ENCODE assay signal across 18 cellular contexts in genomic region chr4:13088726-13089658, GRCh38.
DNase-seq lines count a peak whose midpoint lies in the region; ATAC-seq and TF ChIP-seq lines count a peak whose summit lies in the region.
"Had no signal": no experiment of that assay in that cellular context is flagged by ENCODE, and none has a peak within 500 bp of the region (broad histone marks: within the 10 kb centered on the region; RNA-seq: fewer than 3 reads in every experiment).

No MANE protein-coding gene starts in this region.

- H3K4me3 ChIP-seq in right atrium auricular region (no peak overlapping the region), tibial artery (no peak overlapping the region)
- H3K4me3 ChIP-seq: heart right ventricle, PC-9, psoas muscle, vagina had no signal

- DNase-seq in Right ventricle myocardium superior (no peak), right atrium auricular region (ENCODE audit: low spot score) (no peak), cerebellar cortex (ENCODE audit: low spot score) (peak; percentile 26), medulla oblongata (ENCODE audit: extremely low spot score) (peak; percentile 12), tibial artery (peak in 1 of 2 donors; percentile 46)
- DNase-seq: CD8-positive, alpha-beta memory T cell; endodermal cell; heart right ventricle; NCI-H1092; NCI-H2227 treated with DMSO at 0.1 percent for 48 hours; PC-9; psoas muscle; stimulated activated CD4-positive, alpha-beta T cell treated with anti-CD3 and anti-CD28 coated beads, Interleukin-1b, Interleukin-23, amount 100 ng/mL, for 48 hours; WERI-Rb-1 had no signal

- ATAC-seq in Right ventricle myocardium superior (ENCODE audit: poor library complexity) = peak; percentile 16
- ATAC-seq in HG02870 (IDR thresholded peaks at IDR 0.05; ENCODE audit: unreplicated experiment) = no peak
- ATAC-seq in HG03378 (IDR thresholded peaks at IDR 0.05; ENCODE audit: unreplicated experiment) = no peak
- no peak for ATAC-seq in GM18498 (IDR thresholded peaks at IDR 0.05; ENCODE audit: unreplicated experiment)
- ATAC-seq: heart right ventricle had no signal

- intact Hi-C loops in Right ventricle myocardium superior (cut with DNase I) (no loop called here), tibial artery (cut with DNase I; ENCODE audit: low total_unique reads) (no loop called here)

- H3K27me3 ChIP-seq in right atrium auricular region = no peaks in the 10 kb centered on the region
- H3K27me3 ChIP-seq in tibial artery = no peaks in the 10 kb centered on the region
- H3K27me3 ChIP-seq: heart right ventricle, vagina had no signal

- peak overlapping the region in 1 of 2 donors; percentile 43 for H3K27ac ChIP-seq in right atrium auricular region
- H3K27ac ChIP-seq in tibial artery = peak overlapping the region; percentile 56 to 76
- H3K27ac ChIP-seq: heart right ventricle, PC-9, psoas muscle, vagina, WERI-Rb-1 had no signal

- H3K4me1 ChIP-seq in right atrium auricular region = peaks cover 0 to 14% of the 10 kb centered on the region in 2 donors
- peaks cover 0 to 41% (median 17%) of the 10 kb centered on the region in 4 donors for H3K4me1 ChIP-seq in tibial artery
- H3K4me1 ChIP-seq: psoas muscle had no signal

- H3K9me3 ChIP-seq in right atrium auricular region = no peaks in the 10 kb centered on the region
- no peaks in the 10 kb centered on the region for H3K9me3 ChIP-seq in tibial artery
- H3K9me3 ChIP-seq: heart right ventricle, psoas muscle, vagina had no signal

- no peak for TF ChIP-seq CTCF in right atrium auricular region (IDR thresholded peaks at IDR 0.05)
- no peak for TF ChIP-seq CTCF in tibial artery (IDR thresholded peaks at IDR 0.05)

- H3K36me3 ChIP-seq in right atrium auricular region (no peaks in the 10 kb centered on the region), tibial artery (no peaks in the 10 kb centered on the region)
- H3K36me3 ChIP-seq: heart right ventricle, vagina, WERI-Rb-1 had no signal

Comparison
In these comparisons a context has a peak if more than half of its experiments do, and no peak if none do; other contexts are left out.
1. DNase-seq: peak in cerebellar cortex (single experiment) and medulla oblongata (single experiment); none in Right ventricle myocardium superior (single experiment) and right atrium auricular region (single experiment).